8 cellular contexts compared by ENCODE assay signal in genomic region chr15:79897380-79897678, GRCh38. TPM values are rescaled to one million over a fixed set of nuclear protein-coding genes. Genes with fewer than 3 reads are reported as not detected.
A peak's percentile ranks its signal among the peaks of the same experiment; 100 is the strongest.
DNase-seq lines count a peak whose midpoint lies in the region; ATAC-seq and TF ChIP-seq lines count a peak whose summit lies in the region.

No MANE protein-coding gene starts in this region.

- peak overlapping the region; percentile 89 for H3K27ac ChIP-seq in Panc1 (ENCODE audit: low read length)
- peak overlapping the region; percentile 93 to 95 (median 94) for H3K27ac ChIP-seq in esophagus muscularis mucosa (replicated peaks in 1 of 4)
- H3K27ac ChIP-seq in prostate gland: peak overlapping the region; percentile 97 to 98

- CTCF ChIA-PET in Panc1 (lab: Charles Lee): no interaction called here

- WGBS in esophagus muscularis mucosa: 40% methylated on average over 8 of the region's 8 CpGs
- 21% methylated on average over 8 of the region's 8 CpGs for WGBS in prostate gland

- TF ChIP-seq POLR2A in esophagus muscularis mucosa (IDR thresholded peaks at IDR 0.05; ENCODE audit: low read depth) (no peak), prostate gland (IDR thresholded peaks at IDR 0.05) (no peak)

- no peaks in the 10 kb centered on the region; the same call in 1 of the 2 replicates for H3K36me3 ChIP-seq in Panc1 (ENCODE audit: control insufficient read depth, insufficient read depth, low read length)
- H3K36me3 ChIP-seq in esophagus muscularis mucosa: peaks cover 0 to 11% (median 0%) of the 10 kb centered on the region in 4 donors
- H3K36me3 ChIP-seq in prostate gland: no peaks in the 10 kb centered on the region

- intact Hi-C loops in Panc1 (cut with micrococcal nuclease; ENCODE audit: unreplicated experiment) (loop anchor here (5.0 kb wide), 1 partner anchor 275 kb away; no protein-coding TSS in a partner anchor), esophagus muscularis mucosa (cut with DNase I) (loop anchor here (2.0 kb wide), 1 partner anchor 95 kb away; no protein-coding TSS in a partner anchor), prostate gland (cut with DNase I) (loop anchor here (2.0 to 10.0 kb wide), 3 partner anchors 25 to 275 kb away; no protein-coding TSS in a partner anchor)

- no peak for TF ChIP-seq EP300 in esophagus muscularis mucosa (IDR thresholded peaks at IDR 0.05)

- DNase-seq in GM12865 (ENCODE audit: low read depth): no peak
- no peak for DNase-seq in Panc1 (ENCODE audit: low read depth, low spot score)
- DNase-seq in esophagus muscularis mucosa (ENCODE audit: extremely low spot score): no peak
- DNase-seq in prostate gland (ENCODE audit: low spot score): no peak
- DNase-seq in DMS153 treated with DMSO at 0.1 percent for 48 hours (lab: John Stamatoyannopoulos, UW; ENCODE audit: unreplicated experiment): no peak
- no peak for DNase-seq in 8988T
- no peak for DNase-seq in NCI-H446 treated with DMSO at 0.1 percent for 48 hours (lab: John Stamatoyannopoulos, UW)

- no peaks in the 10 kb centered on the region for H3K9me3 ChIP-seq in Panc1 (ENCODE audit: control insufficient read depth, insufficient read depth, low read depth, low read length)
- no peaks in the 10 kb centered on the region for H3K9me3 ChIP-seq in esophagus muscularis mucosa
- H3K9me3 ChIP-seq in prostate gland: no peaks in the 10 kb centered on the region

- TF ChIP-seq CTCF in GM12865 (IDR thresholded peaks at IDR 0.05; ENCODE audit: insufficient read depth, low read depth, low read length, missing control alignments) (no peak), Panc1 (IDR thresholded peaks at IDR 0.05) (no peak), esophagus muscularis mucosa (IDR thresholded peaks at IDR 0.05) (no peak), prostate gland (IDR thresholded peaks at IDR 0.05) (no peak)

- H3K4me3 ChIP-seq in GM12865 (ENCODE audit: low read depth, low read length) (peak overlapping the region; percentile 95), Panc1 (ENCODE audit: low read depth in 2 of 2, low read length in 2 of 2) (peak overlapping the region; percentile 70 to 82), esophagus muscularis mucosa (peak overlapping the region; percentile 74 to 87 (median 86)), prostate gland (peak overlapping the region; percentile 65 to 80)

- H3K4me1 ChIP-seq in Panc1 (ENCODE audit: control insufficient read depth, insufficient read depth, low read length) (peaks cover 31% of the 10 kb centered on the region), esophagus muscularis mucosa (peaks cover 4 to 18% (median 17%) of the 10 kb centered on the region in 4 donors), prostate gland (replicated peaks) (no peaks in the 10 kb centered on the region)

- no TSS peak for BruUV-seq in Panc1 (replicated peaks; lab: Mats Ljungman, UMichigan)

- peak; percentile 26 for ATAC-seq in Panc1
- no peak for ATAC-seq in GM19023 (IDR thresholded peaks at IDR 0.05; ENCODE audit: unreplicated experiment)

- H3K27me3 ChIP-seq in Panc1 (ENCODE audit: control insufficient read depth, insufficient read depth, low read length) (no peaks in the 10 kb centered on the region), esophagus muscularis mucosa (no peaks in the 10 kb centered on the region), prostate gland (replicated peaks; ENCODE audit: insufficient read depth) (no peaks in the 10 kb centered on the region)

- POLR2A ChIA-PET in Panc1 (lab: Charles Lee): no interaction called here

- in situ Hi-C loops in Panc1 (cut with HindIII; ENCODE audit: low pct_unique_long_range_greater_than_20kb, low sequenced_read_pairs): no loop called here

RNA-seq across cellular contexts. Expression of gene MTHFS, which starts 0.5 kb away (rescaled TPM):
- total RNA-seq in Panc1 (2021; ENCODE audit: unreplicated experiment) (50.0 TPM), esophagus muscularis mucosa (10 to 100 TPM in 2 of 4 donors, 1 to 10 TPM in 2; 8.8 to 21.2 (median 13.1) TPM), prostate gland (10 to 100 TPM; 28.7 to 55.1 TPM)
- 48.5 TPM for polyA plus RNA-seq in Panc1 (2012; ENCODE audit: insufficient read length)
